25 cellular contexts compared by ENCODE assay signal in the genomic region with DNA sequence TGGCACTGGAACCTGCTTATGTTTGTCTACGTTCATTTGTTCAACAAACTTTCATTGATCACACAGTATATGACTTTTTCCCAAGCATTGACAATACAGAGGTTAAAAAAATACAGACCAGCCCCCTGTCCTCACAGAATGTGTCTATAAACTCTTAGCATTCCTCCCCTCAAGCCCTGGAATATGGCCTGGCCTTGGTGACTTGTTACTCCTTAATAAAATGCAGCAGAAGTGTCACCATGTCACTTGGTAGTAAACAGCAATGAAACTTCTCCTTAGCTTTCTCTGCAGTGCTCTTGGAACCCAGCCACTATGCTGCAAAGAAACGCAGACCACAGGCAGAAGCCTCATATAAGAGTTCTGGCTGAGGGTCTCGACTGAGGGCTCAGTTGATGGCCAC. TPM values are rescaled to one million over a fixed set of nuclear protein-coding genes. Genes with fewer than 3 reads are reported as not detected.
"Had no signal": no experiment of that assay in that cellular context is flagged by ENCODE, and none has a peak within 500 bp of the region (broad histone marks: within the 10 kb centered on the region; RNA-seq: fewer than 3 reads in every experiment).

No MANE protein-coding gene starts in this region.

- H3K27me3 ChIP-seq: dorsolateral prefrontal cortex, esophagus muscularis mucosa, foreskin keratinocyte, gastroesophageal sphincter, heart left ventricle, hepatocyte, left lung had no signal

- H3K9me3 ChIP-seq: esophagus muscularis mucosa, gastroesophageal sphincter, heart left ventricle, left lung, lower lobe of right lung had no signal

- DNase-seq: dermis blood vessel endothelial cell; dorsolateral prefrontal cortex; effector CD4-positive, alpha-beta T cell; effector memory CD4-positive, alpha-beta T cell; foreskin keratinocyte; heart left ventricle; hypothalamus; immature natural killer cell; islet precursor cell; kidney; kidney glomerular epithelial cell; left colon; left lung; left ventricle myocardium superior; lower lobe of right lung; mesendoderm; midbrain had no signal

- H3K4me1 ChIP-seq: esophagus muscularis mucosa, foreskin keratinocyte, gastroesophageal sphincter, left lung, lower lobe of right lung had no signal

- FAIRE-seq: colon, endothelial cell of umbilical vein, frontal cortex, kidney had no signal

- ATAC-seq: foreskin keratinocyte, gastroesophageal sphincter, heart left ventricle, left colon, left lung, left ventricle myocardium superior, lower lobe of right lung had no signal

- H3K4me3 ChIP-seq: coronary artery, dorsolateral prefrontal cortex, esophagus muscularis mucosa, gastroesophageal sphincter, heart left ventricle, hepatocyte, left lung, lower lobe of right lung had no signal

- H3K27ac ChIP-seq: coronary artery, esophagus muscularis mucosa, foreskin keratinocyte, gastroesophageal sphincter, heart left ventricle, hepatocyte, left lung, lower lobe of right lung had no signal

- H3K36me3 ChIP-seq: esophagus muscularis mucosa, gastroesophageal sphincter, heart left ventricle, left lung, lower lobe of right lung had no signal

RNA-seq across cellular contexts. Expression of gene SLC1A3, which starts 19.1 kb away (rescaled TPM):
- total RNA-seq: endothelial cell of umbilical vein, lung microvascular endothelial cell had no signal
